ENCODE assay signal across 1 cellular context in the genomic region with DNA sequence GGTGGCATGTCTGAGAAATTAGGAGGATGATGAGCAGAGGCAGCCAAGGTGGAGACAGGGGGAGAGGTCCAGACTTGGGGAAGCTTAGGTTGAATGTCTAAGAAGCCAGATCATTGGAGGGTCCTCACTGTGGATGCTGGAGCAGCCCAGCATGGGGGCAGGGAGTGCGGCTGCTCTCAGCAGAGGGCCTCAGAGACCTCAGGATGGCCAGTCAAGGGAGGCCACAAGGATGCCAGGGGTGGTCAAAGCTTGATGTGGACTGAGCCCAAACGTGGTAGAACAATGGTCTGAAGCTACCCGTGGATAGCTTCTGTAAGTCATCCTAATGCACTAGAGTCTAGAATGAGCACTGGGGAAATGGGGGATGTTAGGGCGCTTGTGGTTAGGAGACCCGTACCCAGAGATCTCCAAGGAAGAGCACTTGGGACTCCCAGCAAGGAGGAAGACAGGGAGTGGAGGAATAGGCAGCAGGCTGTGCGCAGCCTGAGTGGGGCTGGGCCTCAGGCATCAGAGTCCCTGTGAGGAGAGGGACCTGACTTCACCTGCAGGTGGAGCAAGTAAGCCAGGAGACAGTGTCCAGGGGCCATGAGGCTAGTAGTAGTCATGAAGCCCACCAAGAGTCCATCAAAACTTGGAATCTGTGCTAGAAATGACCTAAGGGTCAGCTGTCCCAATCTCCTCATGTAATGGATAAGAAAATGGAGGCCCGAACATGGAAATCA.
TF ChIP-seq lines count a peak whose summit lies in the region.

No MANE protein-coding gene starts in this region.

TF ChIP-seq in IMR-90, 13 proteins besides CTCF, POLR2A, EP300 and RAD21 (continued from another document):
- TF ChIP-seq, protein P1, sequence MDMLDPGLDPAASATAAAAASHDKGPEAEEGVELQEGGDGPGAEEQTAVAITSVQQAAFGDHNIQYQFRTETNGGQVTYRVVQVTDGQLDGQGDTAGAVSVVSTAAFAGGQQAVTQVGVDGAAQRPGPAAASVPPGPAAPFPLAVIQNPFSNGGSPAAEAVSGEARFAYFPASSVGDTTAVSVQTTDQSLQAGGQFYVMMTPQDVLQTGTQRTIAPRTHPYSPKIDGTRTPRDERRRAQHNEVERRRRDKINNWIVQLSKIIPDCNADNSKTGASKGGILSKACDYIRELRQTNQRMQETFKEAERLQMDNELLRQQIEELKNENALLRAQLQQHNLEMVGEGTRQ (IDR thresholded peaks at IDR 0.05; ENCODE audit: low read depth, low read length), result no peak
- TF ChIP-seq MAFK (IDR thresholded peaks at IDR 0.05; ENCODE audit: low read depth, low read length), result no peak
- TF ChIP-seq, protein P2, sequence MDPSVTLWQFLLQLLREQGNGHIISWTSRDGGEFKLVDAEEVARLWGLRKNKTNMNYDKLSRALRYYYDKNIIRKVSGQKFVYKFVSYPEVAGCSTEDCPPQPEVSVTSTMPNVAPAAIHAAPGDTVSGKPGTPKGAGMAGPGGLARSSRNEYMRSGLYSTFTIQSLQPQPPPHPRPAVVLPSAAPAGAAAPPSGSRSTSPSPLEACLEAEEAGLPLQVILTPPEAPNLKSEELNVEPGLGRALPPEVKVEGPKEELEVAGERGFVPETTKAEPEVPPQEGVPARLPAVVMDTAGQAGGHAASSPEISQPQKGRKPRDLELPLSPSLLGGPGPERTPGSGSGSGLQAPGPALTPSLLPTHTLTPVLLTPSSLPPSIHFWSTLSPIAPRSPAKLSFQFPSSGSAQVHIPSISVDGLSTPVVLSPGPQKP (IDR thresholded peaks at IDR 0.05; ENCODE audit: borderline replicate concordance, low read depth, low read length), result no peak
- TF ChIP-seq CEBPB (IDR thresholded peaks at IDR 0.05; ENCODE audit: low read depth, low read length), result no peak
- TF ChIP-seq BHLHE40 (IDR thresholded peaks at IDR 0.05; ENCODE audit: low read depth, low read length), result no peak
- TF ChIP-seq CHD1 (IDR thresholded peaks at IDR 0.05; ENCODE audit: low read depth, low read length), result no peak
- TF ChIP-seq RCOR1 (IDR thresholded peaks at IDR 0.05; ENCODE audit: insufficient replicate concordance, low read length), result no peak
